1 cellular context compared by ENCODE assay signal in the genomic region with DNA sequence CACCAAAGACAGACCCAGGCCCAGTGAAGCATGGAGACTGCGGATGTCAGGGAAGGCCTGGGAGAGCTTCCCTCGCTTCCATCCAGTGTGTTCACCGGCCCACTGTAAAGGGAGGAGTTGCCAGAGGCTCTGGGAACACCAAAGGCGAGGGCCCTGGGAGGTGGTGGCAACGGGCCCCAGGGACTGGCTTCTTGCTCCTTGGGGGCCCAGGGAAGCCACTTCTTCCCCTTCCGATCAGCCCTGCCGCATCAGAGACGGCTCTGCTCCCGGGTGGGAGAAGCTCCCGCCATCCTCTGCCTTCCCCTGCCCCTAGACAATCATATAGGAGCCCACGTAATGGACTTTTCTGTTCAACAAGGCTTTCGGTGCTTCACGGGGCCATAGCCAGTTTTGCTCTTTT.
TF ChIP-seq lines count a peak whose summit lies in the region.

No MANE protein-coding gene starts in this region.

TF ChIP-seq in H1, 55 proteins besides CTCF, POLR2A, EP300 and RAD21:
- TF ChIP-seq SUZ12 (IDR thresholded peaks at IDR 0.05; ENCODE audit: low read length), result no peak
- no peak for TF ChIP-seq SP1 (IDR thresholded peaks at IDR 0.05; ENCODE audit: low read depth, low read length)
- TF ChIP-seq SIRT6 (IDR thresholded peaks at IDR 0.05; ENCODE audit: low read length), result no peak
- no peak for TF ChIP-seq E2F6 (IDR thresholded peaks at IDR 0.05)
- TF ChIP-seq RNF2 (IDR thresholded peaks at IDR 0.05; ENCODE audit: borderline replicate concordance, low read depth, low read length, missing control alignments, poor library complexity, severe bottlenecking), result no peak
- TF ChIP-seq SIX5 (IDR thresholded peaks at IDR 0.05; ENCODE audit: low read depth, low read length), result no peak
- no peak for TF ChIP-seq TBP (IDR thresholded peaks at IDR 0.05; ENCODE audit: low read depth, low read length)
- TF ChIP-seq KDM5A (IDR thresholded peaks at IDR 0.05; ENCODE audit: low read length), result no peak
- TF ChIP-seq TCF12 (IDR thresholded peaks at IDR 0.05; ENCODE audit: low read depth, low read length), result no peak
- TF ChIP-seq SAP30 (IDR thresholded peaks at IDR 0.05; ENCODE audit: insufficient read depth, insufficient replicate concordance, low read length), result no peak
- TF ChIP-seq TAF1 (IDR thresholded peaks at IDR 0.05; ENCODE audit: low read depth, low read length), result no peak
- TF ChIP-seq CHD2 (IDR thresholded peaks at IDR 0.05; ENCODE audit: low read length), result no peak
- TF ChIP-seq KDM1A (IDR thresholded peaks at IDR 0.05; ENCODE audit: borderline replicate concordance, low read length), result no peak
- no peak for TF ChIP-seq USF2 (IDR thresholded peaks at IDR 0.05; ENCODE audit: low read length)
- TF ChIP-seq ATF3 (IDR thresholded peaks at IDR 0.05; ENCODE audit: insufficient read depth, low read depth, low read length), result no peak
- no peak for TF ChIP-seq BACH1 (IDR thresholded peaks at IDR 0.05; ENCODE audit: low read length)
- no peak for TF ChIP-seq YY1 (IDR thresholded peaks at IDR 0.05; ENCODE audit: low read depth, low read length)
- TF ChIP-seq SP2 (IDR thresholded peaks at IDR 0.05; ENCODE audit: low read length), result no peak
